Comparison of ENCODE assay signal across 31 cellular contexts in genomic region chr2:159461076-159461475, GRCh38.
"Had no signal": no experiment of that assay in that cellular context is flagged by ENCODE, and none has a peak within 500 bp of the region (broad histone marks: within the 10 kb centered on the region; RNA-seq: fewer than 3 reads in every experiment).

No MANE protein-coding gene starts in this region.

- H3K4me3 Mint-ChIP-seq: activated B cell treated with CpG ODN at 0.5 μM for 24 hours; activated CD8-positive, alpha-beta T cell treated with anti-CD3 and anti-CD28 coated beads for 36 hours; activated naive CD8-positive, alpha-beta T cell; activated T-cell treated with anti-CD3 and anti-CD28 coated beads, Interleukin-2, amount 50 U/mL, for 4 hours; activated T-helper 17 cell treated with anti-CD3 and anti-CD28 coated beads, Interleukin-2, amount 50 U/mL, for 72 hours; T-cell; T-helper 17 cell; T-helper 2 cell treated with Interferon-gamma antibody and Interleukin-4, amounts not matched to agents 5 μg/mL and 100 μg/mL, for 36 hours had no signal

- ATAC-seq: activated CD4-positive, CD25-positive, alpha-beta regulatory T cell treated with anti-CD3 and anti-CD28 coated beads, Interleukin-2, amount 50 U/mL, for 24 hours; activated CD8-positive, alpha-beta T cell treated with anti-CD3 and anti-CD28 coated beads for 36 hours; activated T-cell treated with anti-CD3 and anti-CD28 coated beads, Interleukin-2, amount 50 U/mL, for 4 hours; activated T-helper 17 cell treated with anti-CD3 and anti-CD28 coated beads, Interleukin-2, amount 50 U/mL, for 72 hours; body of pancreas; foreskin keratinocyte; gastrocnemius medialis; heart left ventricle; T-cell; T-helper 17 cell had no signal

- H3K9me3 ChIP-seq: body of pancreas, colonic mucosa, esophagus muscularis mucosa, gastrocnemius medialis, heart left ventricle had no signal

- DNase-seq: activated B cell treated with CpG ODN at 0.5 μM for 24 hours; activated CD4-positive, alpha-beta T cell treated with anti-CD3 and anti-CD28 coated beads for 48 hours; activated CD4-positive, alpha-beta T cell treated with anti-CD3 and anti-CD28 coated beads, Interleukin-2, amount 50 U/mL, for 1 hour; activated CD4-positive, alpha-beta T cell treated with anti-CD3 and anti-CD28 coated beads, Interleukin-2, amount 50 U/mL, for 48 hours; activated CD8-positive, alpha-beta memory T cell treated with anti-CD3 and anti-CD28 coated beads for 24 hours; activated CD8-positive, alpha-beta T cell treated with anti-CD3 and anti-CD28 coated beads for 36 hours; activated effector memory CD4-positive, alpha-beta T cell treated with Interleukin-2 at 50 U/mL for 16 hours; activated gamma-delta T cell treated with Interleukin-2 at 50 U/mL for 16 hours; activated naive CD4-positive, alpha-beta T cell treated with anti-CD3 and anti-CD28 coated beads, Interleukin-2, amount 50 U/mL, for 16 hours; activated naive CD4-positive, alpha-beta T cell treated with Interleukin-2 at 50 U/mL for 16 hours; activated T-cell treated with anti-CD3 and anti-CD28 coated beads, Interleukin-2, amount 50 U/mL, for 4 hours; amniotic stem cell; aorta; body of pancreas; caudate nucleus; colonic mucosa; effector memory CD4-positive, alpha-beta T cell; erythroblast; foreskin keratinocyte; gastrocnemius medialis; glutamatergic neuron; heart left ventricle; T-cell; T-helper 17 cell; T1000; WERI-Rb-1 had no signal

- H3K27me3 Mint-ChIP-seq: activated B cell treated with CpG ODN at 0.5 μM for 24 hours; activated CD8-positive, alpha-beta T cell treated with anti-CD3 and anti-CD28 coated beads for 36 hours; activated naive CD8-positive, alpha-beta T cell; activated T-helper 17 cell treated with anti-CD3 and anti-CD28 coated beads, Interleukin-2, amount 50 U/mL, for 72 hours; T-cell; T-helper 17 cell had no signal

- H3K27ac Mint-ChIP-seq: activated B cell treated with CpG ODN at 0.5 μM for 24 hours; activated CD8-positive, alpha-beta T cell treated with anti-CD3 and anti-CD28 coated beads for 36 hours; activated naive CD8-positive, alpha-beta T cell; activated T-helper 17 cell treated with anti-CD3 and anti-CD28 coated beads, Interleukin-2, amount 50 U/mL, for 72 hours; T-cell; T-helper 17 cell; T-helper 2 cell treated with Interferon-gamma antibody and Interleukin-4, amounts not matched to agents 5 μg/mL and 100 μg/mL, for 36 hours had no signal

- H3K27me3 ChIP-seq: body of pancreas, colonic mucosa, esophagus muscularis mucosa, foreskin keratinocyte, gastrocnemius medialis, heart left ventricle had no signal

- H3K4me3 ChIP-seq: body of pancreas, colonic mucosa, esophagus muscularis mucosa, gastrocnemius medialis, heart left ventricle had no signal

- H3K9me3 Mint-ChIP-seq: activated B cell treated with CpG ODN at 0.5 μM for 24 hours; activated T-cell treated with anti-CD3 and anti-CD28 coated beads, Interleukin-2, amount 50 U/mL, for 4 hours; activated T-helper 17 cell treated with anti-CD3 and anti-CD28 coated beads, Interleukin-2, amount 50 U/mL, for 72 hours; T-cell; T-helper 2 cell treated with Interferon-gamma antibody and Interleukin-4, amounts not matched to agents 5 μg/mL and 100 μg/mL, for 36 hours had no signal

- H3K4me1 ChIP-seq: body of pancreas, colonic mucosa, foreskin keratinocyte had no signal

- H3K36me3 ChIP-seq: colonic mucosa, gastrocnemius medialis had no signal

- H3K27ac ChIP-seq: body of pancreas, colonic mucosa, esophagus muscularis mucosa, foreskin keratinocyte, gastrocnemius medialis, heart left ventricle, WERI-Rb-1 had no signal
